20 cellular contexts compared by ENCODE assay signal in the genomic region with DNA sequence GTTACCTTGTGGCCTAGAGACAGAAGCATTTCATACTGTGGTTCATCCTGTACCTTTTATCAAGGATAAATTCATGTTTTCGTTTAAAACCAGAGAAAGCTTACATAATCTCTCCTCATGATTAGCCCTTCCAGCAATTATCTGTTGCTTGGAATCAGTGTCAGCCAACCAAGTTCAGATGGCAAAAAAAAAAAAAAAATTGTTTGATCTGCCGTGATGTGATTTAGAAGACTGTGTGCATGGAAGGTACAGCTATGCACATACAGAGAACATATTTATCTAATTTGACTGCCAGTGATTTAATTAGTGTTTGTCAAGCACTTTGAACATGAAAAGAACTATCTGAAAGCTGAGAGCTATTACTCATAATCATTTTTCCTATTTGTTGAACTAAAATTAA.
"Had no signal": no experiment of that assay in that cellular context is flagged by ENCODE, and none has a peak within 500 bp of the region (broad histone marks: within the 10 kb centered on the region; RNA-seq: fewer than 3 reads in every experiment).

No MANE protein-coding gene starts in this region.

- H3K9me3 Mint-ChIP-seq: naive B cell; nephron; stimulated activated effector memory CD8-positive, alpha-beta T cell treated with anti-CD3 and anti-CD28 coated beads, Interleukin-12 subunit alpha, Interleukin-12 subunit beta, amount 100 ng/mL, for 72 hours had no signal

- H3K4me1 Mint-ChIP-seq: nephron had no signal

- H3K27ac Mint-ChIP-seq: nephron; stimulated activated effector memory CD8-positive, alpha-beta T cell treated with anti-CD3 and anti-CD28 coated beads, Interleukin-12 subunit alpha, Interleukin-12 subunit beta, amount 100 ng/mL, for 72 hours had no signal

- H3K27me3 Mint-ChIP-seq: naive B cell had no signal

- ATAC-seq: esophagus mucosa; heart left ventricle; psoas muscle; right lobe of liver; stimulated activated effector memory CD8-positive, alpha-beta T cell treated with anti-CD3 and anti-CD28 coated beads, Interleukin-12 subunit alpha, Interleukin-12 subunit beta, amount 100 ng/mL, for 72 hours; stimulated activated naive CD8-positive, alpha-beta T cell treated with anti-CD3 and anti-CD28 coated beads, Interleukin-15, Interleukin-2, amounts not matched to agents 100 U/mL and 50 U/mL, for 24 hours had no signal

- H3K36me3 Mint-ChIP-seq: naive B cell; stimulated activated effector memory CD8-positive, alpha-beta T cell treated with anti-CD3 and anti-CD28 coated beads, Interleukin-12 subunit alpha, Interleukin-12 subunit beta, amount 100 ng/mL, for 72 hours had no signal

- DNase-seq: dorsolateral prefrontal cortex; effector CD8-positive, alpha-beta T cell; heart left ventricle; hippocampal formation; kidney glomerular epithelial cell; mesendoderm; naive B cell; occipital lobe; pancreas; psoas muscle; retina; right lobe of liver; stimulated activated CD4-positive, alpha-beta T cell treated with anti-CD3 and anti-CD28 coated beads, Interleukin-4, amount 100 ng/mL, for 1 hour; stimulated activated CD8-positive, alpha-beta memory T cell treated with anti-CD3 and anti-CD28 coated beads, Interleukin-4, amount 100 ng/mL, for 48 hours; stimulated activated naive CD8-positive, alpha-beta T cell treated with anti-CD3 and anti-CD28 coated beads, Interleukin-15, Interleukin-2, amounts not matched to agents 100 U/mL and 50 U/mL, for 24 hours; tibial artery; upper lobe of left lung had no signal

- H3K4me3 Mint-ChIP-seq: naive B cell; nephron; stimulated activated effector memory CD8-positive, alpha-beta T cell treated with anti-CD3 and anti-CD28 coated beads, Interleukin-12 subunit alpha, Interleukin-12 subunit beta, amount 100 ng/mL, for 72 hours had no signal
